ENCODE assay signal across 13 cellular contexts in genomic region chr9:14485366-14485765, GRCh38.
DNase-seq lines count a peak whose midpoint lies in the region; ATAC-seq, FAIRE-seq and TF ChIP-seq lines count a peak whose summit lies in the region.
"Had no signal": no experiment of that assay in that cellular context is flagged by ENCODE, and none has a peak within 500 bp of the region (broad histone marks: within the 10 kb centered on the region; RNA-seq: fewer than 3 reads in every experiment).

No MANE protein-coding gene starts in this region.

- H3K36me3 ChIP-seq in astrocyte (ENCODE audit: insufficient read depth, low read length) (no peaks in the 10 kb centered on the region), Peyer's patch (no peaks in the 10 kb centered on the region)

- no peak for FAIRE-seq in astrocyte (lab: Jason Lieb, UNC)
- FAIRE-seq: GM12878, HTR-8/SVneo had no signal

- no peaks in the 10 kb centered on the region for H3K4me1 Mint-ChIP-seq in astrocyte (ENCODE audit: low read depth, unreplicated experiment)

- H3K4me1 ChIP-seq in astrocyte (ENCODE audit: insufficient read depth, low read length) (no peaks in the 10 kb centered on the region), Peyer's patch (no peaks in the 10 kb centered on the region)

- H3K9ac ChIP-seq in astrocyte (ENCODE audit: low read length) = no peak overlapping the region

- H4K20me1 ChIP-seq in astrocyte (ENCODE audit: insufficient read depth, low read length) = no peaks in the 10 kb centered on the region

- no peak overlapping the region for H3K27ac Mint-ChIP-seq in astrocyte (ENCODE audit: unreplicated experiment)

- H2AFZ ChIP-seq in astrocyte (ENCODE audit: low read depth, low read length) = no peak overlapping the region

- intact Hi-C loops in left ventricle myocardium superior (cut with micrococcal nuclease) = loop anchor here (10.0 kb wide), 1 partner anchor 59 kb away; no protein-coding TSS in a partner anchor

- no peak overlapping the region for H3K4me3 Mint-ChIP-seq in astrocyte (ENCODE audit: unreplicated experiment)

- H3K27me3 ChIP-seq in astrocyte (ENCODE audit: insufficient read depth, low read length) = no peaks in the 10 kb centered on the region
- no peaks in the 10 kb centered on the region for H3K27me3 ChIP-seq in Peyer's patch

- H3K36me3 Mint-ChIP-seq in astrocyte (ENCODE audit: low read depth, unreplicated experiment) = no peaks in the 10 kb centered on the region

- H3K27me3 Mint-ChIP-seq in astrocyte (ENCODE audit: low read depth, unreplicated experiment) = no peaks in the 10 kb centered on the region

- no peak for TF ChIP-seq POLR2A in Peyer's patch (IDR thresholded peaks at IDR 0.05)

- TF ChIP-seq CTCF in astrocyte (IDR thresholded peaks at IDR 0.05; ENCODE audit: insufficient read depth, low read depth, low read length) = no peak
- no peak for TF ChIP-seq CTCF in fibroblast of mammary gland (conservative IDR thresholded peaks at IDR 0.05; ENCODE audit: control insufficient read depth, insufficient read depth, low read depth, low read length)
- TF ChIP-seq CTCF in Peyer's patch (IDR thresholded peaks at IDR 0.05) = no peak

- DNase-seq in Daoy (ENCODE audit: low read depth) (peak; percentile 6), LHCN-M2 (ENCODE audit: low read depth) (peak; percentile 4), astrocyte (ENCODE audit: low read depth) (peak; percentile 28), fibroblast of mammary gland (ENCODE audit: low read depth) (peak; percentile 23), cortex of kidney (lab: John Stamatoyannopoulos, UW) (no peak), Peyer's patch (no peak), left ventricle myocardium superior (no peak), NCI-H2227 (lab: John Stamatoyannopoulos, UW; ENCODE audit: unreplicated experiment) (no peak)
- DNase-seq: C1 segment of cervical spinal cord, NCI-H1105, NCI-H1694 treated with DMSO at 0.1 percent for 48 hours had no signal

- H3K4me3 ChIP-seq in astrocyte (ENCODE audit: insufficient read depth, low read depth, low read length) (no peak overlapping the region), fibroblast of mammary gland (ENCODE audit: control insufficient read depth, low read depth, low read length) (no peak overlapping the region), Peyer's patch (no peak overlapping the region)
- H3K4me3 ChIP-seq: GM12878 had no signal

- H3K4me2 ChIP-seq in astrocyte (ENCODE audit: low read length) = no peak overlapping the region

- H3K9me3 ChIP-seq in astrocyte (ENCODE audit: insufficient read depth, low read depth, low read length) (no peaks in the 10 kb centered on the region), Peyer's patch (no peaks in the 10 kb centered on the region)

- H3K27ac ChIP-seq in astrocyte (ENCODE audit: low read depth, low read length) = no peak overlapping the region
- H3K27ac ChIP-seq in Peyer's patch = no peak overlapping the region

- ATAC-seq in left ventricle myocardium superior = no peak
- ATAC-seq: GM12878 had no signal

- no peaks in the 10 kb centered on the region for H3K79me2 ChIP-seq in astrocyte (ENCODE audit: insufficient read depth, low read length)

- H3K9me3 Mint-ChIP-seq in astrocyte (ENCODE audit: unreplicated experiment) = no peaks in the 10 kb centered on the region

Comparison
In these comparisons a context has a peak if more than half of its experiments do, and no peak if none do; other contexts are left out.
1. DNase-seq: peak in Daoy (single experiment), LHCN-M2 (single experiment), astrocyte (single experiment) and fibroblast of mammary gland (single experiment); none in cortex of kidney (single experiment), Peyer's patch (0 of 3), left ventricle myocardium superior (single experiment) and NCI-H2227 (single experiment).